ENCODE assay signal across 8 cellular contexts in the genomic region with DNA sequence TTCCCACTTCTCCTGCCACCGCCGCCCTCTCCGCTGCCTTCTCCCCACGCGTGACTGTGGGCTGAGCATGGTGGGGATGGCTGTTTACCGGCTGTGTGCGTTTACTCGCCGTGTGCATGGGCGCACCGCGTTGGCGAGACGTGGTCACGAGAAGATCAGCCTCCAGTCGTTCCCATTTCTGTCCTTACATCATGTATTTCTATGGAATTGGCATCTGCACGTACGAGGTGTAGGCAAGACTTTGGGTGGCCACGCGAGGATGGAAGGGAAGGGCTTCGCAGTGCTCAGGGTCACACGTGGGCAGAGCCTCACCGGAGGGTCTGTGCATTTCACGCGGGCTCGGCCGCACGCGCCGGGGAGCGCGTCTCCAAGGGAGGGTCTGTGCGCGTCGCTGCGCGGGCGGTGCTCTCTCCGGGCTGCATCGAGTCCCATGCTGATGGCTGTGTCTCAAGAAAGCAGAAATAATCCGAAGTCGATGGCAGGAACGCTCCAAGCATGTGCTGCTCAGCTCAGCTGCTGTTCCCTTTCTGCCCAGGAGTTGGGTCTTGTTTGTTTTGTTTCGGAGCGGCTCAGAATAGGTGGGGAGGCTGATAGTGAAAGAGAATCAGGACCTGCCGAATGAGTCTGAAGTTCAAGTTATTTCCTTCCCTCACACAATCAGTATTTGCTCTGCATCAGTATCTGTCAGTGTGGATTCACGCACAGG. TPM values are rescaled to one million over a fixed set of nuclear protein-coding genes. Genes with fewer than 3 reads are reported as not detected.
A peak's percentile ranks its signal among the peaks of the same experiment; 100 is the strongest.
DNase-seq lines count a peak whose midpoint lies in the region; ATAC-seq and TF ChIP-seq lines count a peak whose summit lies in the region.

No MANE protein-coding gene starts in this region.

- H2AFZ ChIP-seq in SU-DHL-6 (ENCODE audit: low read depth, low read length, severe bottlenecking), result no peak overlapping the region

- peak overlapping the region; percentile 97 for H3K4me2 ChIP-seq in SU-DHL-6 (ENCODE audit: low read depth, low read length, poor library complexity, severe bottlenecking)

- peaks cover 4% of the 10 kb centered on the region; the same call in 1 of the 2 replicates for H4K20me1 ChIP-seq in SU-DHL-6 (ENCODE audit: low read depth, low read length)

- intact Hi-C loops in prostate gland (cut with DNase I), result loop anchor here (10.0 kb wide), 1 partner anchor 54 kb away; no protein-coding TSS in a partner anchor

- ATAC-seq in HG03097 (IDR thresholded peaks at IDR 0.05; ENCODE audit: low FRiP score, unreplicated experiment), result peak; percentile 33
- ATAC-seq in GM19324 (IDR thresholded peaks at IDR 0.05; ENCODE audit: low FRiP score, unreplicated experiment), result no peak
- no peak for ATAC-seq in HG03108 (IDR thresholded peaks at IDR 0.05; ENCODE audit: unreplicated experiment)

- no peak for TF ChIP-seq CTCF in GM12865 (IDR thresholded peaks at IDR 0.05; ENCODE audit: insufficient read depth, low read depth, low read length, missing control alignments)
- no peak for TF ChIP-seq CTCF in SU-DHL-6 (IDR thresholded peaks at IDR 0.05; ENCODE audit: insufficient read depth, low read length, poor library complexity, severe bottlenecking)
- TF ChIP-seq CTCF in right atrium auricular region (IDR thresholded peaks at IDR 0.05), result no peak
- TF ChIP-seq CTCF in prostate gland (IDR thresholded peaks at IDR 0.05), result no peak

- H3K9me3 ChIP-seq in SU-DHL-6 (ENCODE audit: insufficient read depth, low read length) (no peaks in the 10 kb centered on the region), right atrium auricular region (no peaks in the 10 kb centered on the region), prostate gland (no peaks in the 10 kb centered on the region)

- peak; percentile 88 for DNase-seq in GM12865 (ENCODE audit: low read depth)
- DNase-seq in right atrium auricular region (ENCODE audit: low spot score), result no peak
- DNase-seq in prostate gland (ENCODE audit: low spot score), result peak; percentile 10

- H3K9ac ChIP-seq in SU-DHL-6 (ENCODE audit: low read length), result peak overlapping the region; percentile 96

- 2% methylated on average over 47 of the region's 47 CpGs for WGBS in prostate gland

- H3K36me3 ChIP-seq in SU-DHL-6 (ENCODE audit: low read length), result no peaks in the 10 kb centered on the region
- no peaks in the 10 kb centered on the region for H3K36me3 ChIP-seq in right atrium auricular region
- H3K36me3 ChIP-seq in prostate gland, result no peaks in the 10 kb centered on the region

- H3K9me2 ChIP-seq in SU-DHL-6 (replicated peaks; ENCODE audit: insufficient read depth, low read length), result no peaks in the 10 kb centered on the region

- H3K27ac ChIP-seq in SU-DHL-6 (ENCODE audit: low read depth, low read length), result peak overlapping the region; percentile 94
- H3K27ac ChIP-seq in angular gyrus (ENCODE audit: low read depth, low read length), result peak overlapping the region; percentile 84
- H3K27ac ChIP-seq in right atrium auricular region, result peak overlapping the region; percentile 90 to 94
- peak overlapping the region; percentile 74 to 84 for H3K27ac ChIP-seq in prostate gland

- H3K4me3 ChIP-seq in GM12865 (ENCODE audit: low read depth, low read length) (peak overlapping the region; percentile 88), SU-DHL-6 (ENCODE audit: insufficient read depth, low read length, poor library complexity, severe bottlenecking) (peak overlapping the region; percentile 69), right atrium auricular region (peak overlapping the region; percentile 84 to 92), prostate gland (peak overlapping the region; percentile 61 to 65)

- H3K79me2 ChIP-seq in SU-DHL-6 (ENCODE audit: insufficient read depth, low read length), result peaks cover 57% of the 10 kb centered on the region

- H3F3A ChIP-seq in SU-DHL-6 (ENCODE audit: insufficient read depth), result peaks cover 44% of the 10 kb centered on the region

- peaks cover 0 to 34% of the 10 kb centered on the region in 2 donors for H3K4me1 ChIP-seq in right atrium auricular region
- no peaks in the 10 kb centered on the region for H3K4me1 ChIP-seq in prostate gland (replicated peaks)

- H3K27me3 ChIP-seq in SU-DHL-6 (ENCODE audit: low read length) (no peaks in the 10 kb centered on the region), right atrium auricular region (no peaks in the 10 kb centered on the region), prostate gland (replicated peaks; ENCODE audit: insufficient read depth) (no peaks in the 10 kb centered on the region)

- TF ChIP-seq POLR2A in prostate gland (IDR thresholded peaks at IDR 0.05), result no peak

RNA-seq across cellular contexts. Expression of a gene that starts 1.0 kb away (rescaled TPM):
- total RNA-seq in right atrium auricular region (10 to 100 TPM; 24.5 to 27.2 TPM), prostate gland (10 to 100 TPM in 1 of 2 donors, 1 to 10 TPM in 1; 4.8 to 14.5 TPM)
